Comparison of ENCODE assay signal across 17 cellular contexts in genomic region chr12:81350309-81350708, GRCh38.
"Had no signal": no experiment of that assay in that cellular context is flagged by ENCODE, and none has a peak within 500 bp of the region (broad histone marks: within the 10 kb centered on the region; RNA-seq: fewer than 3 reads in every experiment).

No MANE protein-coding gene starts in this region.

- H3K36me3 ChIP-seq: ovary had no signal

- ATAC-seq: activated CD8-positive, alpha-beta T cell treated with anti-CD3 and anti-CD28 coated beads for 36 hours; esophagus mucosa; mucosa of descending colon; naive thymus-derived CD4-positive, alpha-beta T cell; psoas muscle; right cardiac atrium; T-cell had no signal

- H3K9me3 ChIP-seq: mucosa of descending colon, ovary, psoas muscle, tibial nerve had no signal

- H3K27ac ChIP-seq: coronary artery, ovary, psoas muscle, skin epidermis, tibial nerve had no signal

- DNase-seq: activated B cell treated with CpG ODN at 0.5 μM for 24 hours; activated CD4-positive, alpha-beta T cell treated with anti-CD3 and anti-CD28 coated beads for 48 hours; activated CD8-positive, alpha-beta T cell treated with anti-CD3 and anti-CD28 coated beads for 36 hours; activated naive CD4-positive, alpha-beta T cell treated with anti-CD3 and anti-CD28 coated beads for 36 hours; activated T-cell treated with anti-CD3 and anti-CD28 coated beads, Interleukin-2, amount 50 U/mL, for 24 hours; aorta; hippocampal formation; mucosa of descending colon; naive thymus-derived CD4-positive, alpha-beta T cell; ovary; psoas muscle; right cardiac atrium; T-cell had no signal

- H3K4me3 ChIP-seq: coronary artery, mucosa of descending colon, ovary, psoas muscle, skin epidermis, tibial nerve had no signal

- H3K27me3 ChIP-seq: ovary, tibial nerve had no signal

- H3K4me1 ChIP-seq: psoas muscle, tibial nerve had no signal
